12 cellular contexts compared by ENCODE assay signal in the genomic region with DNA sequence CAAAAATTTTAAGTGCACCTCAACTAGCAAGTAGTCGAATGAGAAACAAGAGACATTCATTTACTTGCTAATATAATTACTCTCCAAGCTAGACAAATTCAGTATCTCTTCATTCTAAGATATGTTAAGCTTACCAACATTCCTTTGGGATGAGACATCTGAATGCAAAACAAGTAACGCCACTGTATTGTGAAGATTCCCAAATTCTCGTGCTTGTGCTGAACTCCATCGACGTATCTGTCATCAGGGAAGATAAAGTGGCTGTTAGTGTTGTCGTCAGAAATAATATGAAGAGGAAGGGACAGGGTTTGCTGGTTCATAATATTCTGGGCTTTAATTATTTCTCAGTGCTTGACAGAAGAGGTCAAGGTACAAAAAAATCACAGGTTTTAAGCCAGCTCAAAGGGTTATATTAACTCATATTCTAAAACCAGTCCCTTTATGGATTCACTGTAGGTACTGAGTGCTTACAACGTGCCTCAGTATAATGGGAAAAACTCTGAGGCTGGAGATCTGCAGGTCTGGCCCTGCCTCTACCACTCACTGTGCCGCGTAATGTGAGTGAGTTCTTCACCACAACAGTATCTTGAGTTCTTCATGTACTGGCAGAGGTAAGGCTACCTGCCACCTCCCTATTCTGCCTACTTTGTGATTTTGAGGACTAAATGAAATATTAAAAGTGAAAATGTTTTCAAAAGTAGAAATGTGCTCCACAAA. TPM values are rescaled to one million over a fixed set of nuclear protein-coding genes. Genes with fewer than 3 reads are reported as not detected.
DNase-seq lines count a peak whose midpoint lies in the region; ATAC-seq, FAIRE-seq and TF ChIP-seq lines count a peak whose summit lies in the region.
"Had no signal": no experiment of that assay in that cellular context is flagged by ENCODE, and none has a peak within 500 bp of the region (broad histone marks: within the 10 kb centered on the region; RNA-seq: fewer than 3 reads in every experiment).

No MANE protein-coding gene starts in this region.

- H3K4me1 Mint-ChIP-seq in T-helper 17 cell: peaks cover 11% of the 10 kb centered on the region

- H3K9ac ChIP-seq in kidney (ENCODE audit: low read length in 2 of 2): no peak overlapping the region

- H3K4me1 ChIP-seq in kidney (ENCODE audit: control insufficient read depth in 1 of 2, insufficient read depth in 1 of 2, low read depth in 1 of 2, low read length in 2 of 2) (no peaks in the 10 kb centered on the region), BE2C (no peaks in the 10 kb centered on the region)
- H3K4me1 ChIP-seq: stomach had no signal

- H3K27me3 Mint-ChIP-seq in T-helper 17 cell: no peaks in the 10 kb centered on the region

- H3K27ac Mint-ChIP-seq in T-helper 17 cell: peak overlapping the region; percentile 34

- H3K36me3 ChIP-seq in kidney (ENCODE audit: control insufficient read depth in 1 of 2, insufficient read depth in 2 of 2, low read length in 2 of 2) (peaks cover 50 to 94% of the 10 kb centered on the region in 2 donors), BE2C (no peaks in the 10 kb centered on the region; the same call in none of the 2 replicates)

- DNase-seq in HPDE6-E6E7 (ENCODE audit: extremely low spot score): peak; percentile 32
- no peak for DNase-seq in T-helper 17 cell
- peak; percentile 70 for DNase-seq in fibroblast of the aortic adventitia (ENCODE audit: low read depth)
- DNase-seq in renal cortical epithelial cell (ENCODE audit: low read depth): peak; percentile 73
- DNase-seq in kidney: no peak
- DNase-seq in BE2C: no peak
- no peak for DNase-seq in KG1 (lab: John Stamatoyannopoulos, UW)
- DNase-seq: DMS79, NCI-H82, stomach had no signal

- FAIRE-seq in kidney (lab: Jason Lieb, UNC): no peak

- H3K4me3 ChIP-seq in fibroblast of the aortic adventitia (ENCODE audit: low read depth, low read length) (no peak overlapping the region), kidney (ENCODE audit: low read length in 2 of 2) (no peak overlapping the region), BE2C (ENCODE audit: low read depth, low read length) (no peak overlapping the region)
- H3K4me3 ChIP-seq: stomach had no signal

- H3K9me3 ChIP-seq in T-helper 17 cell (ENCODE audit: control insufficient read depth, low read length, poor library complexity, severe bottlenecking) (no peaks in the 10 kb centered on the region), kidney (ENCODE audit: control insufficient read depth in 1 of 2, low read length in 2 of 2) (no peaks in the 10 kb centered on the region), BE2C (no peaks in the 10 kb centered on the region)
- H3K9me3 ChIP-seq: stomach had no signal

- TF ChIP-seq CTCF in fibroblast of the aortic adventitia (IDR thresholded peaks at IDR 0.05; ENCODE audit: insufficient read depth, low read length): no peak
- no peak for TF ChIP-seq CTCF in kidney (IDR thresholded peaks at IDR 0.05; ENCODE audit: borderline replicate concordance, extremely low read depth, insufficient read depth)
- no peak for TF ChIP-seq CTCF in BE2C (IDR thresholded peaks at IDR 0.05; ENCODE audit: low read depth, low read length)

- no peak for ATAC-seq in T-helper 17 cell

- no peaks in the 10 kb centered on the region for H3K27me3 ChIP-seq in BE2C
- H3K27me3 ChIP-seq: stomach had no signal

- H3K27ac ChIP-seq in kidney (ENCODE audit: low read depth in 2 of 2, low read length in 2 of 2): no peak overlapping the region
- H3K27ac ChIP-seq: stomach had no signal

- peaks cover 17% of the 10 kb centered on the region for H3K36me3 Mint-ChIP-seq in T-helper 17 cell (ENCODE audit: low read depth)

- H3K4me3 Mint-ChIP-seq in T-helper 17 cell: no peak overlapping the region

- intact Hi-C loops in kidney (cut with DNase I): no loop called here

RNA-seq across cellular contexts. Expression of gene PCSK9, which starts 42.0 kb away (rescaled TPM):
- total RNA-seq in T-helper 17 cell (not detected), fibroblast of the aortic adventitia (ENCODE audit: low replicate concordance) (1.1 and 2.5 TPM in 2 replicates), renal cortical epithelial cell (1.1 and 17.5 TPM in 2 replicates), kidney (0.28 TPM)
- 0.13 TPM for polyA plus RNA-seq in kidney (ENCODE audit: insufficient read depth, low read depth, low replicate concordance)
- polyA plus RNA-seq in BE2C (2012; ENCODE audit: insufficient read depth, insufficient read length, low read depth): not detected
- total RNA-seq: activated CD8-positive, alpha-beta memory T cell treated with anti-CD3 and anti-CD28 coated beads for 36 hours; T-helper 1 cell treated with Interleukin-12 subunit alpha and Interleukin-12 subunit beta and Interleukin-4 antibody, amounts not matched to agents 30 ng/mL and 1 ng/mL, for 36 hours had no signal

Comparison
In these comparisons a context has a peak if more than half of its experiments do, and no peak if none do; other contexts are left out.
1. DNase-seq: peak in HPDE6-E6E7 (single experiment), fibroblast of the aortic adventitia (single experiment) and renal cortical epithelial cell (single experiment); none in T-helper 17 cell (0 of 3), kidney (single experiment), BE2C (single experiment) and KG1 (single experiment).